8 cellular contexts compared by ENCODE assay signal in genomic region chr19:17309198-17309961, GRCh38. TPM values are rescaled to one million over a fixed set of nuclear protein-coding genes. Genes with fewer than 3 reads are reported as not detected.
DNase-seq lines count a peak whose midpoint lies in the region; ATAC-seq and TF ChIP-seq lines count a peak whose summit lies in the region.

DDA1 (plus strand) TSS chr19:17309563; CDS start chr19:17309655, 92 bp downstream.

- POLR2A ChIA-PET in AG04450 (lab: Yijun Ruan, JAX), result interaction anchor here (0.5 to 1.2 kb wide), 9 partner anchors 8 to 1553 kb away, joined by 3 to 13 read pairs (median 4); partner anchors contain the start of genes ANO8 and MVB12A

- H3K9me3 Mint-ChIP-seq in central memory CD8-positive, alpha-beta T cell, result no peaks in the 10 kb centered on the region

- H3K27me3 ChIP-seq in AG04450 (ENCODE audit: control insufficient read depth, insufficient read depth, low read length), result no peaks in the 10 kb centered on the region

- DNase-seq in AG04450 (ENCODE audit: low read depth, low spot score), result peak; percentile 99
- peak; percentile 99 to 100 for DNase-seq in NCI-H446 (lab: John Stamatoyannopoulos, UW)
- peak; percentile 99 for DNase-seq in activated CD4-positive, CD25-positive, alpha-beta regulatory T cell treated with anti-CD3 and anti-CD28 coated beads, Interleukin-2, amount 50 U/mL, for 16 hours (ENCODE audit: low read depth, low spot score)
- DNase-seq in central memory CD8-positive, alpha-beta T cell (ENCODE audit: low spot score in 2 of 2), result peak; percentile 93 to 98
- DNase-seq in iris pigment epithelial cell (ENCODE audit: low read depth), result peak; percentile 100
- DNase-seq in stimulated activated CD4-positive, alpha-beta T cell treated with anti-CD3 and anti-CD28 coated beads, Interleukin-12 subunit alpha, Interleukin-12 subunit beta, amount 100 ng/mL, for 24 hours (ENCODE audit: low read depth in 2 of 2), result peak; percentile 97 to 99

- no peak for TF ChIP-seq CTCF in AG04450 (IDR thresholded peaks at IDR 0.05; ENCODE audit: low read depth, low read length)

- no peaks in the 10 kb centered on the region for H3K27me3 Mint-ChIP-seq in central memory CD8-positive, alpha-beta T cell

- H3K4me1 Mint-ChIP-seq in central memory CD8-positive, alpha-beta T cell, result peaks cover 49% of the 10 kb centered on the region

- CTCF ChIA-PET in AG04450 (lab: Charles Lee), result interaction anchor here (0.6 to 1.3 kb wide), 2 partner anchors 36 to 538 kb away, joined by 3 to 14 read pairs; no protein-coding TSS in a partner anchor

- peaks cover 21% of the 10 kb centered on the region for H3K36me3 Mint-ChIP-seq in central memory CD8-positive, alpha-beta T cell (ENCODE audit: insufficient read depth)

- peaks cover 4% of the 10 kb centered on the region; the same call in 1 of the 2 replicates for H3K9me3 ChIP-seq in AG04450 (ENCODE audit: control insufficient read depth, insufficient read depth, low read length)

- peak within 1 kb of the TSS; percentile 88 for H3K4me3 ChIP-seq in AG04450 (ENCODE audit: low read depth, low read length)

- peak within 1 kb of the TSS; percentile 91 for H3K4me3 Mint-ChIP-seq in central memory CD8-positive, alpha-beta T cell

- peak within 1 kb of the TSS; percentile 91 for H3K27ac Mint-ChIP-seq in central memory CD8-positive, alpha-beta T cell (ENCODE audit: low read depth)

- peak within 1 kb of the TSS; percentile 31 for H3K27ac ChIP-seq in AG04450 (ENCODE audit: low read depth, low read length)

- ATAC-seq in GM18909 (IDR thresholded peaks at IDR 0.05; ENCODE audit: poor library complexity, unreplicated experiment) (peak; percentile 57), HG03280 (IDR thresholded peaks at IDR 0.05; ENCODE audit: unreplicated experiment) (peak; percentile 65)
- peak; percentile 90 for ATAC-seq in central memory CD8-positive, alpha-beta T cell (replicated peaks; ENCODE audit: extremely low read depth, poor library complexity, severe bottlenecking)

RNA-seq across cellular contexts. Expression of gene DDA1, which starts in this region (rescaled TPM):
- polyA plus RNA-seq in AG04450 (2011; rRNA removed), result 38.7 and 40.7 TPM in 2 replicates
- polyA minus RNA-seq in AG04450 (2011; rRNA and poly(A)+ RNA removed), result 18.2 and 27.8 TPM in 2 replicates

Comparison
In these comparisons a context has a peak if more than half of its experiments do, and no peak if none do; other contexts are left out.
1. Peak in every context shown above with its lines: DNase-seq, ATAC-seq, H3K4me3 ChIP-seq and H3K27ac ChIP-seq.